In genomic region chr2:181985632-181986205, GRCh38 we compare ENCODE assay signal across 14 cellular contexts. TPM values are rescaled to one million over a fixed set of nuclear protein-coding genes. Genes with fewer than 3 reads are reported as not detected.
DNase-seq lines count a peak whose midpoint lies in the region; ATAC-seq and TF ChIP-seq lines count a peak whose summit lies in the region.
"Had no signal": no experiment of that assay in that cellular context is flagged by ENCODE, and none has a peak within 500 bp of the region (broad histone marks: within the 10 kb centered on the region; RNA-seq: fewer than 3 reads in every experiment).

A gene with protein sequence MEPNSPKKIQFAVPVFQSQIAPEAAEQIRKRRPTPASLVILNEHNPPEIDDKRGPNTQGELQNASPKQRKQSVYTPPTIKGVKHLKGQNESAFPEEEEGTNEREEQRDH (plus strand): TSS chr2:181985853. CDS start chr2:181986111, 258 bp downstream.

- H3K79me2 ChIP-seq in KMS-11 (ENCODE audit: insufficient read depth, low read depth) (no peaks in the 10 kb centered on the region), smooth muscle cell (ENCODE audit: low read depth) (no peaks in the 10 kb centered on the region)

- peak within 1 kb of the TSS; percentile 17; the same call in 1 of the 2 replicates for H2AFZ ChIP-seq in KMS-11 (ENCODE audit: low read depth)
- no peak within 1 kb of the TSS for H2AFZ ChIP-seq in smooth muscle cell (ENCODE audit: low read depth)

- H3K9me3 ChIP-seq in smooth muscle cell (replicated peaks; ENCODE audit: low read depth): no peaks in the 10 kb centered on the region
- H3K9me3 ChIP-seq: spleen had no signal

- H3K4me3 ChIP-seq in KMS-11 (IDR thresholded peaks at IDR 0.05; ENCODE audit: insufficient read depth, low read depth, low read length) (no peak within 1 kb of the TSS), smooth muscle cell (no peak within 1 kb of the TSS)
- H3K4me3 ChIP-seq: spleen had no signal

- H3K4me1 ChIP-seq in KMS-11 (ENCODE audit: low read depth, poor library complexity, severe bottlenecking) (no peaks in the 10 kb centered on the region), smooth muscle cell (ENCODE audit: low read depth) (no peaks in the 10 kb centered on the region)

- H3K9ac ChIP-seq in KMS-11 (no peak within 1 kb of the TSS), smooth muscle cell (ENCODE audit: low read depth) (no peak within 1 kb of the TSS)

- DNase-seq in astrocyte of the hippocampus (ENCODE audit: low read depth, low spot score): peak; percentile 23
- DNase-seq in left ventricle myocardium superior: no peak
- no peak for DNase-seq in sciatic nerve (ENCODE audit: low spot score)
- no peak for DNase-seq in smooth muscle cell (lab: John Stamatoyannopoulos, UW; ENCODE audit: unreplicated experiment)
- no peak for DNase-seq in activated CD4-positive, alpha-beta T cell treated with anti-CD3 and anti-CD28 coated beads for 1 hour
- DNase-seq in SW480 (ENCODE audit: low spot score): no peak
- no peak for DNase-seq in iPS-NIHi11 (ENCODE audit: low spot score)
- DNase-seq: activated CD4-positive, alpha-beta T cell treated with anti-CD3 and anti-CD28 coated beads, Interleukin-2, amount 10 ng/mL, durations not matched to agents 7 days and 5 days; activated T-cell treated with anti-CD3 and anti-CD28 coated beads, Interleukin-2, amount 50 U/mL, for 24 hours; AML-193; NCI-H1092; occipital lobe; spleen had no signal

- no peak for TF ChIP-seq CTCF in KMS-11 (conservative IDR thresholded peaks at IDR 0.05; ENCODE audit: low read depth, low read length)
- TF ChIP-seq CTCF in smooth muscle cell (IDR thresholded peaks at IDR 0.05; ENCODE audit: borderline replicate concordance, insufficient read depth, poor library complexity, severe bottlenecking): no peak

- intact Hi-C loops in left ventricle myocardium superior (cut with micrococcal nuclease) (no loop called here), sciatic nerve (cut with DNase I) (no loop called here)

- no peaks in the 10 kb centered on the region for H4K20me1 ChIP-seq in KMS-11 (ENCODE audit: insufficient read depth)
- H4K20me1 ChIP-seq in smooth muscle cell (ENCODE audit: low read depth): no peaks in the 10 kb centered on the region

- peak; percentile 61 for ATAC-seq in left ventricle myocardium superior
- peak; percentile 60 for ATAC-seq in sciatic nerve

- H3K27ac ChIP-seq in KMS-11 (no peak within 1 kb of the TSS), smooth muscle cell (ENCODE audit: low read depth) (no peak within 1 kb of the TSS)

- H3K27me3 ChIP-seq in KMS-11 (ENCODE audit: insufficient read depth, low read depth) (no peaks in the 10 kb centered on the region), smooth muscle cell (ENCODE audit: low read depth) (no peaks in the 10 kb centered on the region)
- H3K27me3 ChIP-seq: spleen had no signal

- 86% methylated on average over 8 of the region's 8 CpGs for WGBS in smooth muscle cell (ENCODE audit: low lambda C conversion rate)

- no peak within 1 kb of the TSS for H3K4me2 ChIP-seq in KMS-11
- H3K4me2 ChIP-seq in smooth muscle cell: no peak within 1 kb of the TSS

- no peaks in the 10 kb centered on the region for H3F3A ChIP-seq in smooth muscle cell (ENCODE audit: low read depth)

- no peaks in the 10 kb centered on the region for H3K36me3 ChIP-seq in KMS-11 (ENCODE audit: insufficient read depth)
- H3K36me3 ChIP-seq in smooth muscle cell (ENCODE audit: low read depth): no peaks in the 10 kb centered on the region
- H3K36me3 ChIP-seq: spleen had no signal

RNA-seq across cellular contexts. Expression of the gene that starts here (rescaled TPM):
- total RNA-seq in left ventricle myocardium superior (25.2 TPM), sciatic nerve (18.1 TPM), smooth muscle cell (3.3 and 6.6 TPM in 2 replicates)
- polyA plus RNA-seq in smooth muscle cell: 2.3 and 4.9 TPM in 2 replicates
- total RNA-seq: activated CD4-positive, alpha-beta T cell treated with anti-CD3 and anti-CD28 coated beads, Interleukin-2, amount 10 ng/mL, durations not matched to agents 7 days and 5 days had no signal
